ENCODE assay signal across 8 cellular contexts in genomic region chr11:76721755-76722677, GRCh38. TPM values are rescaled to one million over a fixed set of nuclear protein-coding genes. Genes with fewer than 3 reads are reported as not detected.
DNase-seq lines count a peak whose midpoint lies in the region; ATAC-seq and TF ChIP-seq lines count a peak whose summit lies in the region.

No MANE protein-coding gene starts in this region.

- TF ChIP-seq CTCF in KMS-11 (conservative IDR thresholded peaks at IDR 0.05; ENCODE audit: low read depth, low read length) (peak; percentile 91), RWPE2 (IDR thresholded peaks at IDR 0.05; ENCODE audit: poor library complexity, severe bottlenecking) (peak; percentile 92), fibroblast of the aortic adventitia (IDR thresholded peaks at IDR 0.05; ENCODE audit: insufficient read depth, low read length) (peak; percentile 95), neural cell (IDR thresholded peaks at IDR 0.05; ENCODE audit: poor library complexity, severe bottlenecking) (peak; percentile 89)

- H2AFZ ChIP-seq in KMS-11 (ENCODE audit: low read depth) (peak overlapping the region; percentile 25; the same call in 1 of the 2 replicates), neural cell (ENCODE audit: low read depth, low read length) (no peak overlapping the region)

- H3K79me2 ChIP-seq in KMS-11 (ENCODE audit: insufficient read depth, low read depth) (no peaks in the 10 kb centered on the region), neural cell (replicated peaks; ENCODE audit: insufficient read depth, low read length) (no peaks in the 10 kb centered on the region)

- no peak overlapping the region for H3K27ac ChIP-seq in KMS-11
- no peak overlapping the region for H3K27ac ChIP-seq in RWPE2 (ENCODE audit: poor library complexity, severe bottlenecking)
- no peak overlapping the region for H3K27ac ChIP-seq in neural cell (ENCODE audit: low read length)

- H3K9me2 ChIP-seq in neural cell (ENCODE audit: insufficient read depth, low read length) = no peaks in the 10 kb centered on the region

- intact Hi-C loops in activated T-helper 2 cell treated with anti-CD3 and anti-CD28 coated beads, Interferon-gamma antibody, Interleukin-2, Interleukin-4, amounts not matched to agents 10 μg/mL and 5 μg/mL and 100 μg/mL, durations not matched to agents 14 hours and 24 hours and 36 hours (cut with micrococcal nuclease) = no loop called here

- H3K4me3 Mint-ChIP-seq in activated T-helper 2 cell treated with anti-CD3 and anti-CD28 coated beads, Interferon-gamma antibody, Interleukin-2, Interleukin-4, amounts not matched to agents 10 μg/mL and 5 μg/mL and 100 μg/mL, durations not matched to agents 14 hours and 24 hours and 36 hours (ENCODE audit: low read depth) = no peak overlapping the region

- ATAC-seq in RWPE2 (ENCODE audit: low read depth) = peak; percentile 93

- peaks cover 30% of the 10 kb centered on the region for H3K27me3 Mint-ChIP-seq in activated T-helper 2 cell treated with anti-CD3 and anti-CD28 coated beads, Interferon-gamma antibody, Interleukin-2, Interleukin-4, amounts not matched to agents 10 μg/mL and 5 μg/mL and 100 μg/mL, durations not matched to agents 14 hours and 24 hours and 36 hours (ENCODE audit: low read depth)

- H3K4me2 ChIP-seq in KMS-11 (peak overlapping the region; percentile 36; the same call in 1 of the 2 replicates), neural cell (ENCODE audit: low read length) (no peak overlapping the region)

- no peaks in the 10 kb centered on the region for H3K36me3 ChIP-seq in KMS-11 (ENCODE audit: insufficient read depth)
- H3K36me3 ChIP-seq in RWPE2 (ENCODE audit: low read depth) = no peaks in the 10 kb centered on the region
- no peaks in the 10 kb centered on the region for H3K36me3 ChIP-seq in neural cell (ENCODE audit: insufficient read depth, low read length)

- no peaks in the 10 kb centered on the region for H3F3A ChIP-seq in neural cell (ENCODE audit: insufficient read depth, low read length, poor library complexity, severe bottlenecking)

- H3K9ac ChIP-seq in KMS-11 = no peak overlapping the region
- no peak overlapping the region for H3K9ac ChIP-seq in neural cell (ENCODE audit: low read length)

- H3K27ac Mint-ChIP-seq in activated T-helper 2 cell treated with anti-CD3 and anti-CD28 coated beads, Interferon-gamma antibody, Interleukin-2, Interleukin-4, amounts not matched to agents 10 μg/mL and 5 μg/mL and 100 μg/mL, durations not matched to agents 14 hours and 24 hours and 36 hours = no peak overlapping the region

- no peaks in the 10 kb centered on the region for H3K9me3 Mint-ChIP-seq in activated T-helper 2 cell treated with anti-CD3 and anti-CD28 coated beads, Interferon-gamma antibody, Interleukin-2, Interleukin-4, amounts not matched to agents 10 μg/mL and 5 μg/mL and 100 μg/mL, durations not matched to agents 14 hours and 24 hours and 36 hours

- H3K27me3 ChIP-seq in KMS-11 (ENCODE audit: insufficient read depth, low read depth) = peaks cover 3% of the 10 kb centered on the region; the same call in 1 of the 2 replicates
- H3K27me3 ChIP-seq in RWPE2 (ENCODE audit: insufficient read depth, poor library complexity, severe bottlenecking) = no peaks in the 10 kb centered on the region
- peaks cover 3% of the 10 kb centered on the region for H3K27me3 ChIP-seq in neural cell (ENCODE audit: insufficient read depth, low read depth, low read length)

- H4K20me1 ChIP-seq in KMS-11 (ENCODE audit: insufficient read depth) (no peaks in the 10 kb centered on the region), neural cell (ENCODE audit: insufficient read depth) (no peaks in the 10 kb centered on the region)

- H3K4me1 ChIP-seq in KMS-11 (ENCODE audit: low read depth, poor library complexity, severe bottlenecking) (no peaks in the 10 kb centered on the region), RWPE2 (ENCODE audit: insufficient read depth, poor library complexity, severe bottlenecking) (no peaks in the 10 kb centered on the region)

- DNase-seq in DMS 273 (lab: John Stamatoyannopoulos, UW; ENCODE audit: unreplicated experiment) (peak; percentile 89), DMS 273 treated with DMSO at 0.1 percent for 48 hours (lab: John Stamatoyannopoulos, UW) (no peak), RWPE2 (ENCODE audit: low spot score) (no peak), fibroblast of the aortic adventitia (ENCODE audit: low read depth) (peak; percentile 83)
- DNase-seq in activated T-helper 2 cell treated with anti-CD3 and anti-CD28 coated beads, Interferon-gamma antibody, Interleukin-2, Interleukin-4, amounts not matched to agents 10 μg/mL and 5 μg/mL and 100 μg/mL, durations not matched to agents 14 hours and 24 hours and 36 hours (ENCODE audit: low spot score) = peak; percentile 68
- peak; percentile 60 for DNase-seq in stimulated activated naive CD4-positive, alpha-beta T cell treated with Interleukin-2 at 50 U/mL for 16 hours (lab: John Stamatoyannopoulos, UW)

- peak; percentile 71 for TF ChIP-seq RAD21 in neural cell (conservative IDR thresholded peaks at IDR 0.05)

- no peak for TF ChIP-seq EP300 in neural cell (conservative IDR thresholded peaks at IDR 0.05; ENCODE audit: poor library complexity, severe bottlenecking)

- H3K4me1 Mint-ChIP-seq in activated T-helper 2 cell treated with anti-CD3 and anti-CD28 coated beads, Interferon-gamma antibody, Interleukin-2, Interleukin-4, amounts not matched to agents 10 μg/mL and 5 μg/mL and 100 μg/mL, durations not matched to agents 14 hours and 24 hours and 36 hours (ENCODE audit: low read depth) = peaks cover 8% of the 10 kb centered on the region

- H3K4me3 ChIP-seq in KMS-11 (IDR thresholded peaks at IDR 0.05; ENCODE audit: insufficient read depth, low read depth, low read length) = no peak overlapping the region
- H3K4me3 ChIP-seq in RWPE2 (ENCODE audit: severe bottlenecking) = no peak overlapping the region
- no peak overlapping the region for H3K4me3 ChIP-seq in fibroblast of the aortic adventitia (ENCODE audit: low read depth, low read length)
- H3K4me3 ChIP-seq in neural cell (ENCODE audit: low read length) = peak overlapping the region; percentile 27

- H3K9me3 ChIP-seq in RWPE2 (ENCODE audit: severe bottlenecking) (no peaks in the 10 kb centered on the region), neural cell (ENCODE audit: low read length) (no peaks in the 10 kb centered on the region)

- H3K36me3 Mint-ChIP-seq in activated T-helper 2 cell treated with anti-CD3 and anti-CD28 coated beads, Interferon-gamma antibody, Interleukin-2, Interleukin-4, amounts not matched to agents 10 μg/mL and 5 μg/mL and 100 μg/mL, durations not matched to agents 14 hours and 24 hours and 36 hours (ENCODE audit: low read depth) = no peaks in the 10 kb centered on the region

TF ChIP-seq in neural cell, 6 proteins besides CTCF, POLR2A, EP300 and RAD21:
- TF ChIP-seq REST (IDR thresholded peaks at IDR 0.05; ENCODE audit: borderline replicate concordance) (no peak), POLR2AphosphoS5 (IDR thresholded peaks at IDR 0.05) (no peak), TAF1 (IDR thresholded peaks at IDR 0.05; ENCODE audit: low read depth) (no peak), EZH2 (IDR thresholded peaks at IDR 0.05; ENCODE audit: borderline replicate concordance, insufficient read depth, low read length, poor library complexity, severe bottlenecking) (no peak), SMC3 (conservative IDR thresholded peaks at IDR 0.05; ENCODE audit: poor library complexity) (peak; percentile 75)

RNA-seq across cellular contexts. Expression of gene LRRC32, which starts 51.5 kb away (rescaled TPM):
- total RNA-seq in activated T-helper 2 cell treated with anti-CD3 and anti-CD28 coated beads, Interferon-gamma antibody, Interleukin-2, Interleukin-4, amounts not matched to agents 10 μg/mL and 5 μg/mL and 100 μg/mL, durations not matched to agents 14 hours and 24 hours and 36 hours = 26.5 and 26.7 TPM in 2 replicates
- 23.1 and 30.0 TPM in 2 replicates for total RNA-seq in fibroblast of the aortic adventitia (ENCODE audit: low replicate concordance)
- polyA plus RNA-seq in neural cell = not detected in 2 replicates
- polyA minus RNA-seq in neural cell = not detected in 2 replicates

Comparison
In these comparisons a context has a peak if more than half of its experiments do, and no peak if none do; other contexts are left out.
1. DNase-seq: peak in DMS 273 (single experiment), activated T-helper 2 cell treated with anti-CD3 and anti-CD28 coated beads, Interferon-gamma antibody, Interleukin-2, Interleukin-4, amounts not matched to agents 10 μg/mL and 5 μg/mL and 100 μg/mL, durations not matched to agents 14 hours and 24 hours and 36 hours (single experiment), fibroblast of the aortic adventitia (single experiment) and stimulated activated naive CD4-positive, alpha-beta T cell treated with Interleukin-2 at 50 U/mL for 16 hours (single experiment); none in DMS 273 treated with DMSO at 0.1 percent for 48 hours (single experiment) and RWPE2 (single experiment).
2. Peak in every context shown above with its lines, with median percentiles within 50 percentile points of each other: CTCF ChIP-seq.